ENCODE assay signal across 20 cellular contexts in genomic region chr4:126708716-126709115, GRCh38.
"Had no signal": no experiment of that assay in that cellular context is flagged by ENCODE, and none has a peak within 500 bp of the region (broad histone marks: within the 10 kb centered on the region; RNA-seq: fewer than 3 reads in every experiment).

No MANE protein-coding gene starts in this region.

- H3K9me3 ChIP-seq: lower lobe of right lung, sigmoid colon, suprapubic skin, uterus had no signal

- H3K4me1 ChIP-seq: lower lobe of right lung, sigmoid colon, stomach, suprapubic skin, uterus had no signal

- H3K36me3 ChIP-seq: lower lobe of right lung, sigmoid colon, stomach, suprapubic skin, uterus, WERI-Rb-1 had no signal

- DNase-seq: activated CD4-positive, alpha-beta T cell treated with anti-CD3 and anti-CD28 coated beads, Interleukin-2, amount 50 U/mL, for 1 hour; activated CD4-positive, CD25-positive, alpha-beta regulatory T cell treated with anti-CD3 and anti-CD28 coated beads, Interleukin-2, amount 50 U/mL, for 72 hours; activated gamma-delta T cell treated with Interleukin-2 at 50 U/mL for 16 hours; activated T-cell treated with anti-CD3 and anti-CD28 coated beads, Interleukin-2, amount 50 U/mL, for 1 hour; anterior cingulate cortex; central memory CD4-positive, alpha-beta T cell; endodermal cell; foreskin fibroblast; lower lobe of right lung; natural killer cell; retina; sigmoid colon; stimulated activated CD4-positive, alpha-beta T cell treated with anti-CD3 and anti-CD28 coated beads, Interleukin-15, amount 100 ng/mL, for 24 hours; stomach; trophoblast cell; uterus; WERI-Rb-1 had no signal

- H3K27ac ChIP-seq: coronary artery, lower lobe of right lung, sigmoid colon, stomach, suprapubic skin, uterus, WERI-Rb-1 had no signal

- H3K4me2 ChIP-seq: smooth muscle cell had no signal

- H3K27me3 ChIP-seq: sigmoid colon, stomach, suprapubic skin, uterus had no signal

- H3K4me3 ChIP-seq: coronary artery, lower lobe of right lung, sigmoid colon, smooth muscle cell, stomach, suprapubic skin, uterus had no signal
